Comparison of ENCODE assay signal across 7 cellular contexts in the genomic region with DNA sequence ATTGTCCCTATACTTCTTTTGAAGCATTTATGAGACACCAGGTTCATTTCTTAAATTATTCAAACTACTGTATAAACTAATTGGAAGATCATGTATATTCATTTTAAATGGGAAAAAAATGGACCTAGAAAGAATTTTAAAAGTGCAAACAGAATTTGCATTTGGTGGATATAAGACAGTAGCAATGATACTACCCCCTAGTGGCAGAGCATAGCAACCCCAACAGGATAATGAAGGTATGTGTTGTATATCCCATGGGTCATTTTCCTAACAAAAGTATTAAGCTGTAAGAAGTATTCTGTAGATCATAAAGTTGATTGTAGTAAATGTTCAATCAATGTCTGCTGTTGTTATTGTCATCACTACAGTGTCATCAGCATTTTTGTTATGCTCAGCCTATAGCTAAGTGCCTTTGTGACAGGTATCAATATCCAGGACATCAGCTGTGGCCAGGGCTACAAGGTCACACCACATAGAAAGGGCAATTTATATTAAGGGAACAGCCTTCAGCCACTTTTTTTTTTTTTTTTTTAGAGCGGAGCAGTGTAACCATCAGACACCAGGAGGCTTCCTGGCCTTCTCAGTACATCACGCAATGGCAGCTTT.
DNase-seq lines count a peak whose midpoint lies in the region; ATAC-seq and TF ChIP-seq lines count a peak whose summit lies in the region.

No MANE protein-coding gene starts in this region.

- H3K9me3 ChIP-seq in body of pancreas (no peaks in the 10 kb centered on the region), uterus (no peaks in the 10 kb centered on the region)

- TF ChIP-seq CTCF in body of pancreas (IDR thresholded peaks at IDR 0.05) (peak; percentile 48 to 85 (median 71)), uterus (IDR thresholded peaks at IDR 0.05) (peak; percentile 23 to 43 (median 36))

- H3K4me3 ChIP-seq in H7 (ENCODE audit: insufficient read depth, low read depth, low read length) (no peak overlapping the region), body of pancreas (no peak overlapping the region), uterus (no peak overlapping the region)

- no peaks in the 10 kb centered on the region for H3K4me1 ChIP-seq in body of pancreas
- H3K4me1 ChIP-seq in uterus = no peaks in the 10 kb centered on the region

- H3K36me3 ChIP-seq in H7 (replicated peaks; ENCODE audit: control insufficient read depth, insufficient read depth, low read length) (no peaks in the 10 kb centered on the region), body of pancreas (replicated peaks in 1 of 2; ENCODE audit: insufficient read depth in 1 of 2, low read depth in 2 of 2) (no peaks in the 10 kb centered on the region), uterus (no peaks in the 10 kb centered on the region)

- no peaks in the 10 kb centered on the region for H3K27me3 ChIP-seq in H7 (ENCODE audit: control insufficient read depth, insufficient read depth, low read length)
- H3K27me3 ChIP-seq in body of pancreas = no peaks in the 10 kb centered on the region
- no peaks in the 10 kb centered on the region for H3K27me3 ChIP-seq in uterus

- 57 to 66% methylated on average over 2 of the region's 2 CpGs for WGBS in body of pancreas, 2 donors

- intact Hi-C loops in body of pancreas (cut with DNase I) = loop anchor here (10.0 kb wide), 1 partner anchor 455 kb away; no protein-coding TSS in a partner anchor
- intact Hi-C loops in uterus (cut with DNase I; ENCODE audit: low total_unique reads) = no loop called here

- ATAC-seq in body of pancreas (peak; percentile 55), left lobe of liver (peak; percentile 88), HG02852 (IDR thresholded peaks at IDR 0.05; ENCODE audit: unreplicated experiment) (no peak)

- peak; percentile 31 for DNase-seq in DMS114 treated with DMSO at 0.1 percent for 48 hours (lab: John Stamatoyannopoulos, UW; ENCODE audit: unreplicated experiment)
- DNase-seq in H7 = peak; percentile 11
- DNase-seq in OCI-M1 (lab: John Stamatoyannopoulos, UW) = peak; percentile 62
- DNase-seq in body of pancreas = peak; percentile 25 to 52 (median 38)
- DNase-seq in left lobe of liver (ENCODE audit: low spot score) = no peak
- DNase-seq in uterus = no peak

- TF ChIP-seq POLR2A in body of pancreas (IDR thresholded peaks at IDR 0.05) (no peak), uterus (IDR thresholded peaks at IDR 0.05) (no peak)

- H3K27ac ChIP-seq in body of pancreas (no peak overlapping the region), uterus (no peak overlapping the region)

Comparison
In these comparisons a context has a peak if more than half of its experiments do, and no peak if none do; other contexts are left out.
1. DNase-seq: peak in DMS114 treated with DMSO at 0.1 percent for 48 hours (single experiment), H7 (single experiment), OCI-M1 (single experiment) and body of pancreas (4 of 4); none in left lobe of liver (single experiment) and uterus (0 of 2).